15 cellular contexts compared by ENCODE assay signal in genomic region chr17:17698371-17698770, GRCh38. TPM values are rescaled to one million over a fixed set of nuclear protein-coding genes. Genes with fewer than 3 reads are reported as not detected.
DNase-seq lines count a peak whose midpoint lies in the region; ATAC-seq and TF ChIP-seq lines count a peak whose summit lies in the region.
"Had no signal": no experiment of that assay in that cellular context is flagged by ENCODE, and none has a peak within 500 bp of the region (broad histone marks: within the 10 kb centered on the region; RNA-seq: fewer than 3 reads in every experiment).

No MANE protein-coding gene starts in this region.

- H4K20me1 ChIP-seq in HCT116 (ENCODE audit: insufficient read depth), result no peaks in the 10 kb centered on the region; the same call in 1 of the 2 replicates

- no peaks in the 10 kb centered on the region for H3K36me3 Mint-ChIP-seq in WTC11

- peaks cover 65% of the 10 kb centered on the region for H3K4me1 Mint-ChIP-seq in WTC11

- TF ChIP-seq POLR2A in HCT116 (IDR thresholded peaks at IDR 0.05; ENCODE audit: borderline replicate concordance, extremely low read depth, insufficient read depth, insufficient read length), result no peak

- POLR2A ChIA-PET in HCT116 (lab: Charles Lee), result no interaction called here
- POLR2A ChIA-PET in WTC11 (lab: Charles Lee), result no interaction called here

- BruUV-seq in HCT116 (replicated peaks; lab: Mats Ljungman, UMichigan), result no TSS peak

- H3K9me2 ChIP-seq in HCT116 (ENCODE audit: insufficient read depth), result no peaks in the 10 kb centered on the region

- peaks cover 93% of the 10 kb centered on the region for H3K27me3 Mint-ChIP-seq in WTC11 (ENCODE audit: low read depth)

- H3K9me3 ChIP-seq in HCT116 (ENCODE audit: control insufficient read depth in 1 of 2, insufficient read depth in 1 of 2, low read depth in 1 of 2, low read length in 2 of 2) (no peaks in the 10 kb centered on the region), muscle layer of colon (ENCODE audit: low read length) (no peaks in the 10 kb centered on the region)

- peak overlapping the region; percentile 18; the same call in 1 of the 2 replicates for H3K4me2 ChIP-seq in HCT116 (ENCODE audit: low read length)

- no peaks in the 10 kb centered on the region for H3K9me3 Mint-ChIP-seq in WTC11
- H3K9me3 Mint-ChIP-seq: activated T-cell treated with anti-CD3 and anti-CD28 coated beads, Interleukin-2, amount 50 U/mL, for 4 hours; stimulated activated naive B cell treated with anti-CD40 and anti-IgM and Interleukin-4, amounts not matched to agents 10 μg/mL and 1 μg/mL and 100 μg/mL, for 72 hours had no signal

- intact Hi-C loops in HCT116 (cut with micrococcal nuclease), result no loop called here

- no peak overlapping the region for H2AFZ ChIP-seq in HCT116 (ENCODE audit: low read depth, low read length, poor library complexity, severe bottlenecking)

- H3K36me3 ChIP-seq in HCT116 (ENCODE audit: control insufficient read depth in 1 of 2, insufficient read depth in 2 of 2, low read length in 2 of 2) (0 out of 4 replicates have a peak, but pooled peaks cover 0 to 4% of the 10 kb centered on the region in 2 experiments), muscle layer of colon (ENCODE audit: insufficient read depth, low read length) (no peaks in the 10 kb centered on the region)

- no peak overlapping the region for H3K4me3 ChIP-seq in HCT116 (replicated peaks in 1 of 2; ENCODE audit: low read depth in 1 of 2, low read length in 2 of 2)
- H3K4me3 ChIP-seq in muscle layer of colon (ENCODE audit: low read depth in 1 of 2, low read length in 2 of 2), result no peak overlapping the region

- CTCF ChIA-PET in HCT116 (lab: Charles Lee), result no interaction called here
- CTCF ChIA-PET in WTC11 (lab: Charles Lee), result interaction anchor here (0.6 to 1.3 kb wide), 2 partner anchors 16 to 50 kb away, joined by 3 to 4 read pairs; no protein-coding TSS in a partner anchor

- TF ChIP-seq CTCF in HCT116 (IDR thresholded peaks at IDR 0.05 in 2 of 3, conservative IDR thresholded peaks at IDR 0.05 in 1 of 3; ENCODE audit: borderline replicate concordance in 1 of 3, insufficient read depth in 1 of 3, low read depth in 2 of 3, low read length in 2 of 3) (no peak), WTC11 (IDR thresholded peaks at IDR 0.05) (no peak)

- H3K4me1 ChIP-seq in HCT116 (ENCODE audit: control insufficient read depth in 1 of 2, insufficient read depth in 2 of 2, low read length in 2 of 2) (peaks cover 38 to 79% of the 10 kb centered on the region in 2 experiments), muscle layer of colon (ENCODE audit: insufficient read depth, low read length) (peaks cover 84% of the 10 kb centered on the region)

- ATAC-seq in HCT116 (no peak), WTC11 (no peak; the same call in 1 of the 2 replicates)
- ATAC-seq in activated CD4-positive, CD25-positive, alpha-beta regulatory T cell treated with anti-CD3 and anti-CD28 coated beads, Interleukin-2, amount 50 U/mL, for 24 hours, result no peak
- ATAC-seq: activated T-cell treated with anti-CD3 and anti-CD28 coated beads, Interleukin-2, amount 50 U/mL, for 4 hours; stimulated activated naive B cell treated with anti-CD40 and anti-IgM and Interleukin-4, amounts not matched to agents 10 μg/mL and 1 μg/mL and 100 μg/mL, for 72 hours had no signal

- H3K79me2 ChIP-seq in HCT116 (ENCODE audit: insufficient read depth, low read length), result peaks cover 94% of the 10 kb centered on the region

- no peak overlapping the region for H3K27ac Mint-ChIP-seq in WTC11
- H3K27ac Mint-ChIP-seq: stimulated activated naive B cell treated with anti-CD40 and anti-IgM and Interleukin-4, amounts not matched to agents 10 μg/mL and 1 μg/mL and 100 μg/mL, for 72 hours had no signal

- H3K27me3 ChIP-seq in HCT116 (ENCODE audit: insufficient read depth, low read length) (no peaks in the 10 kb centered on the region), muscle layer of colon (ENCODE audit: control insufficient read depth in 1 of 2, insufficient read depth in 2 of 2, low read length in 2 of 2) (no peaks in the 10 kb centered on the region)

- RAD21 ChIA-PET in HCT116 (lab: Charles Lee; ENCODE audit: low non-redundant PET in 1 of 2, low total read pairs in 2 of 2, uncharacterized antibody in 2 of 2, unreplicated experiment in 2 of 2), result interaction anchor here in 1 of 2 experiments (0.7 kb wide), 1 partner anchor 138 kb away, joined by 4 read pairs; no protein-coding TSS in a partner anchor

- H3K9ac ChIP-seq in HCT116 (ENCODE audit: low read length) (0 out of 2 replicates have a peak overlapping the region, but pooled peaks have one; percentile 20), muscle layer of colon (ENCODE audit: low read length) (peak overlapping the region; percentile 66)

- no peak overlapping the region; the same call in 1 of the 2 replicates for H3K27ac ChIP-seq in HCT116 (ENCODE audit: low read depth, low read length)
- peak overlapping the region; percentile 95 for H3K27ac ChIP-seq in muscle layer of colon (ENCODE audit: low read depth, low read length)
- peak overlapping the region; percentile 11 for H3K27ac ChIP-seq in substantia nigra (ENCODE audit: low read depth, low read length, poor library complexity, severe bottlenecking)

- DNase-seq in HCT116 (ENCODE audit: low read depth, low spot score), result no peak
- peak; percentile 42 for DNase-seq in WTC11 (ENCODE audit: low spot score)
- DNase-seq in substantia nigra (lab: John Stamatoyannopoulos, UW), result no peak
- DNase-seq in islet precursor cell, result no peak
- DNase-seq in NCI-H446 (lab: John Stamatoyannopoulos, UW), result no peak
- DNase-seq: activated CD4-positive, CD25-positive, alpha-beta regulatory T cell treated with anti-CD3 and anti-CD28 coated beads, Interleukin-2, amount 50 U/mL, for 72 hours; activated T-cell treated with anti-CD3 and anti-CD28 coated beads, Interleukin-2, amount 50 U/mL, for 4 hours; effector CD4-positive, alpha-beta T cell; Kasumi-1; NCI-H187 treated with DMSO at 0.1 percent for 48 hours; posterior cingulate gyrus; stimulated activated CD4-positive, alpha-beta T cell treated with anti-CD3 and anti-CD28 coated beads, Interleukin-2, amount 100 ng/mL, for 48 hours; stimulated activated naive B cell treated with anti-CD40 and anti-IgM and Interleukin-4, amounts not matched to agents 10 μg/mL and 1 μg/mL and 100 μg/mL, for 72 hours had no signal

- no peak for TF ChIP-seq RAD21 in HCT116 (IDR thresholded peaks at IDR 0.05; ENCODE audit: low read depth)

- H3K4me3 Mint-ChIP-seq in WTC11, result no peak overlapping the region
- H3K4me3 Mint-ChIP-seq: activated T-cell treated with anti-CD3 and anti-CD28 coated beads, Interleukin-2, amount 50 U/mL, for 4 hours; stimulated activated naive B cell treated with anti-CD40 and anti-IgM and Interleukin-4, amounts not matched to agents 10 μg/mL and 1 μg/mL and 100 μg/mL, for 72 hours had no signal

TF ChIP-seq in HCT116, 20 proteins besides CTCF, POLR2A, EP300 and RAD21 (continues in another document):
- no peak for TF ChIP-seq EZH2 (IDR thresholded peaks at IDR 0.05)
- no peak for TF ChIP-seq SRF (IDR thresholded peaks at IDR 0.05; ENCODE audit: low read depth)
- TF ChIP-seq MAX (IDR thresholded peaks at IDR 0.05), result no peak
- TF ChIP-seq CBX3 (IDR thresholded peaks at IDR 0.05; ENCODE audit: low read depth), result no peak
- TF ChIP-seq TCF7L2 (IDR thresholded peaks at IDR 0.05; ENCODE audit: borderline replicate concordance, extremely low read depth, insufficient read depth, insufficient read length), result no peak
- no peak for TF ChIP-seq EGR1 (IDR thresholded peaks at IDR 0.05; ENCODE audit: low read depth)
- TF ChIP-seq CEBPB (IDR thresholded peaks at IDR 0.05; ENCODE audit: low read depth), result no peak

TF ChIP-seq in WTC11, 78 proteins besides CTCF, POLR2A, EP300 and RAD21:
- no peak for TF ChIP-seq MAX (CRISPR knock-in tag; IDR thresholded peaks at IDR 0.05)

RNA-seq across cellular contexts. Expression of gene RAI1, which starts 17.1 kb away (rescaled TPM):
- 38.5 TPM for total RNA-seq in HCT116 (2021; ENCODE audit: unreplicated experiment)
- polyA plus RNA-seq in HCT116 (2012), result 21.0 and 25.2 TPM in 2 replicates
- total RNA-seq in WTC11 (2021), result 7.3 to 12.7 TPM (median 8.1 TPM) in 3 replicates
